ENCODE assay signal across 8 cellular contexts in genomic region chr12:1529228-1529861, GRCh38.
DNase-seq lines count a peak whose midpoint lies in the region; ATAC-seq, FAIRE-seq and TF ChIP-seq lines count a peak whose summit lies in the region.

No MANE protein-coding gene starts in this region.

- DNase-seq in AG09309 (ENCODE audit: low read depth) (no peak), HAP-1 (ENCODE audit: low spot score in 2 of 2) (no peak), choroid plexus epithelial cell (ENCODE audit: low read depth) (no peak), natural killer cell (no peak), NCI-H146 (lab: John Stamatoyannopoulos, UW) (no peak), urothelium cell line (ENCODE audit: low spot score) (no peak)

- intact Hi-C loops in natural killer cell (cut with micrococcal nuclease), result no loop called here

- H3K27ac Mint-ChIP-seq in natural killer cell, result peak overlapping the region in 1 of 2 donors; percentile 66

- H3K4me1 Mint-ChIP-seq in natural killer cell, result peaks cover 26 to 34% of the 10 kb centered on the region in 2 donors

- no peaks in the 10 kb centered on the region for H3K9me3 ChIP-seq in HAP-1

- H3K4me1 ChIP-seq in HAP-1, result peaks cover 8% of the 10 kb centered on the region; the same call in 1 of the 2 replicates

- no peak for TF ChIP-seq CTCF in AG09309 (IDR thresholded peaks at IDR 0.05; ENCODE audit: control insufficient read depth, insufficient read depth, low read depth, low read length, missing control alignments)
- TF ChIP-seq CTCF in choroid plexus epithelial cell (conservative IDR thresholded peaks at IDR 0.05; ENCODE audit: low read depth, low read length), result no peak
- no peak for TF ChIP-seq CTCF in natural killer cell (IDR thresholded peaks at IDR 0.05)

- H3K9me3 Mint-ChIP-seq in natural killer cell, result no peaks in the 10 kb centered on the region

- in situ Hi-C loops in HAP-1 (cut with MboI; ENCODE audit: low sequenced_read_pairs), result no loop called here

- FAIRE-seq in urothelium cell line (lab: Jason Lieb, UNC), result no peak

- H3K4me3 ChIP-seq in AG09309 (ENCODE audit: control insufficient read depth, low read depth, low read length), result peak overlapping the region; percentile 41
- H3K4me3 ChIP-seq in HAP-1, result peak overlapping the region; percentile 20; the same call in 1 of the 2 replicates
- peak overlapping the region; percentile 66 for H3K4me3 ChIP-seq in choroid plexus epithelial cell (ENCODE audit: low read depth, low read length)

- ATAC-seq in natural killer cell, result no peak
- no peak for ATAC-seq in HG03196 (IDR thresholded peaks at IDR 0.05; ENCODE audit: unreplicated experiment)
- no peak for ATAC-seq in GM19463 (IDR thresholded peaks at IDR 0.05; ENCODE audit: unreplicated experiment)

- no peaks in the 10 kb centered on the region for H3K27me3 ChIP-seq in HAP-1 (ENCODE audit: low read depth)

- no peaks in the 10 kb centered on the region for H3K36me3 Mint-ChIP-seq in natural killer cell

- H3K4me3 Mint-ChIP-seq in natural killer cell, result peak overlapping the region; percentile 86

- no peaks in the 10 kb centered on the region for H3K36me3 ChIP-seq in HAP-1 (replicated peaks)

- peaks cover 68 to 80% of the 10 kb centered on the region in 2 donors for H3K27me3 Mint-ChIP-seq in natural killer cell (ENCODE audit: low read depth in 2 of 2)
